In genomic region chr17:2108170-2108569, GRCh38 we compare ENCODE assay signal across 22 cellular contexts. TPM values are rescaled to one million over a fixed set of nuclear protein-coding genes. Genes with fewer than 3 reads are reported as not detected.
DNase-seq lines count a peak whose midpoint lies in the region; ATAC-seq, FAIRE-seq and TF ChIP-seq lines count a peak whose summit lies in the region.
"Had no signal": no experiment of that assay in that cellular context is flagged by ENCODE, and none has a peak within 500 bp of the region (broad histone marks: within the 10 kb centered on the region; RNA-seq: fewer than 3 reads in every experiment).

No MANE protein-coding gene starts in this region.

- H3K27ac ChIP-seq in GM12878 (ENCODE audit: control insufficient read depth, insufficient read depth): no peak overlapping the region
- H3K27ac ChIP-seq: A549; BLaER1 treated with 17β-estradiol and CSF1 and Interleukin-3, amounts not matched to agents 10 nM and 100 nM had no signal

- RAD21 ChIA-PET in GM12878 (lab: Charles Lee; ENCODE audit: unreplicated experiment): interaction anchor here (1.0 to 1.5 kb wide), 2 partner anchors 17 to 115 kb away, joined by 3 to 6 read pairs; no protein-coding TSS in a partner anchor

- H3K4me1 Mint-ChIP-seq in activated CD4-positive, alpha-beta memory T cell treated with anti-CD3 and anti-CD28 coated beads, Interleukin-2, amount 10 ng/mL, durations not matched to agents 7 days and 5 days: peaks cover 20% of the 10 kb centered on the region
- peaks cover 5% of the 10 kb centered on the region for H3K4me1 Mint-ChIP-seq in CD14-positive monocyte

- DNase-seq in AG10803 (ENCODE audit: low read depth): peak; percentile 45
- DNase-seq in GM18507 (ENCODE audit: extremely low spot score, insufficient read length, low read depth): no peak
- DNase-seq in GM12878 (ENCODE audit: low read depth, low spot score): no peak
- peak; percentile 62 for DNase-seq in stromal cell of bone marrow (ENCODE audit: low read depth)
- no peak for DNase-seq in activated CD4-positive, alpha-beta memory T cell treated with anti-CD3 and anti-CD28 coated beads, Interleukin-2, amount 10 ng/mL, durations not matched to agents 7 days and 5 days
- no peak for DNase-seq in CD14-positive monocyte (ENCODE audit: low spot score)
- DNase-seq in dedifferentiated amniotic fluid mesenchymal stem cell (ENCODE audit: extremely low spot score): no peak
- DNase-seq: CD8-positive, alpha-beta memory T cell; DMS53; GOT3; NCI-H1105; NCI-H2081; NCI-H510A treated with DMSO at 0.1 percent for 48 hours; NCI-H774; RPMI8226; SHP77 treated with DMSO at 0.1 percent for 48 hours; SK-N-SH had no signal

- TF ChIP-seq RAD21 in GM12878 (IDR thresholded peaks at IDR 0.05; ENCODE audit: insufficient read depth, low read depth, low read length): no peak

- intact Hi-C loops in GM12878 (cut with micrococcal nuclease; ENCODE audit: unreplicated experiment): no loop called here
- intact Hi-C loops in CD14-positive monocyte (cut with micrococcal nuclease): no loop called here

- no peak overlapping the region for H3K27ac Mint-ChIP-seq in activated CD4-positive, alpha-beta memory T cell treated with anti-CD3 and anti-CD28 coated beads, Interleukin-2, amount 10 ng/mL, durations not matched to agents 7 days and 5 days
- no peak overlapping the region for H3K27ac Mint-ChIP-seq in CD14-positive monocyte

- H4K20me1 ChIP-seq in GM12878 (ENCODE audit: control insufficient read depth, insufficient read depth): no peaks in the 10 kb centered on the region

- no peaks in the 10 kb centered on the region for H3K27me3 Mint-ChIP-seq in activated CD4-positive, alpha-beta memory T cell treated with anti-CD3 and anti-CD28 coated beads, Interleukin-2, amount 10 ng/mL, durations not matched to agents 7 days and 5 days
- H3K27me3 Mint-ChIP-seq in CD14-positive monocyte (ENCODE audit: low read depth in 3 of 3): peaks cover 0 to 1% (median 0%) of the 10 kb centered on the region in 3 donors
- H3K27me3 Mint-ChIP-seq: CD8-positive, alpha-beta memory T cell had no signal

- no peaks in the 10 kb centered on the region for H3K9me3 Mint-ChIP-seq in activated CD4-positive, alpha-beta memory T cell treated with anti-CD3 and anti-CD28 coated beads, Interleukin-2, amount 10 ng/mL, durations not matched to agents 7 days and 5 days
- H3K9me3 Mint-ChIP-seq in CD14-positive monocyte: no peaks in the 10 kb centered on the region
- H3K9me3 Mint-ChIP-seq: CD8-positive, alpha-beta memory T cell had no signal

- TF ChIP-seq CTCF in AG10803 (conservative IDR thresholded peaks at IDR 0.05; ENCODE audit: low read length): no peak
- no peak for TF ChIP-seq CTCF in GM12878 (IDR thresholded peaks at IDR 0.05 in 2 of 3, conservative IDR thresholded peaks at IDR 0.05 in 1 of 3; ENCODE audit: control insufficient read depth in 2 of 3, extremely low read depth in 1 of 3, insufficient read depth in 1 of 3, low read depth in 3 of 3, low read length in 3 of 3)
- no peak for TF ChIP-seq CTCF in CD14-positive monocyte (IDR thresholded peaks at IDR 0.05)

- no peak overlapping the region for H3K4me2 ChIP-seq in GM12878 (ENCODE audit: control insufficient read depth, insufficient read depth)
- H3K4me2 ChIP-seq: A549, SK-N-SH had no signal

- no peaks in the 10 kb centered on the region for H3K27me3 ChIP-seq in GM12878 (replicated peaks in 1 of 2; ENCODE audit: control insufficient read depth in 2 of 2, insufficient read depth in 2 of 2, low read length in 1 of 2)
- H3K27me3 ChIP-seq: BLaER1 treated with 17β-estradiol and CSF1 and Interleukin-3, amounts not matched to agents 10 nM and 100 nM had no signal

- CTCF ChIA-PET in GM12878 (lab: Yijun Ruan, JAX): interaction anchor here (1.3 kb wide), 1 partner anchor 53 kb away, joined by 4 read pairs; the partner anchor contains the start of gene HIC1
- CTCF ChIA-PET in activated CD4-positive, alpha-beta memory T cell treated with anti-CD3 and anti-CD28 coated beads, Interleukin-2, amount 10 ng/mL, durations not matched to agents 7 days and 5 days (lab: Charles Lee): no interaction called here

- H3K4me1 ChIP-seq in GM12878 (ENCODE audit: control insufficient read depth, insufficient read depth, low read length): peaks cover 28% of the 10 kb centered on the region
- H3K4me1 ChIP-seq: A549 had no signal

- no peak for ATAC-seq in GM12878
- ATAC-seq: A549, HCT116, K562 had no signal

- BruUV-seq in GM12878 (replicated peaks; lab: Mats Ljungman, UMichigan): no TSS peak

- WGBS in GM12878 (ENCODE audit: insufficient coverage, insufficient replicate concordance, low lambda C conversion rate, missing lambda C conversion rate): 0% methylated on average over 8 of the region's 8 CpGs

- no peaks in the 10 kb centered on the region for H3K9me3 ChIP-seq in GM12878 (replicated peaks; ENCODE audit: control insufficient read depth, insufficient read depth, low read length)
- H3K9me3 ChIP-seq: A549; BLaER1 treated with 17β-estradiol and CSF1 and Interleukin-3, amounts not matched to agents 10 nM and 100 nM; SK-N-SH had no signal

- H3K4me3 ChIP-seq in AG10803 (ENCODE audit: low read length) (no peak overlapping the region), GM12878 (no peak overlapping the region)
- H3K4me3 ChIP-seq: A549; BLaER1 treated with 17β-estradiol and CSF1 and Interleukin-3, amounts not matched to agents 10 nM and 100 nM; K562 had no signal

- no peak overlapping the region for H3K4me3 Mint-ChIP-seq in activated CD4-positive, alpha-beta memory T cell treated with anti-CD3 and anti-CD28 coated beads, Interleukin-2, amount 10 ng/mL, durations not matched to agents 7 days and 5 days
- H3K4me3 Mint-ChIP-seq in CD14-positive monocyte: no peak overlapping the region
- H3K4me3 Mint-ChIP-seq: CD8-positive, alpha-beta memory T cell had no signal

- FAIRE-seq in GM18507 (lab: Jason Lieb, UNC): peak; percentile 33
- no peak for FAIRE-seq in GM12878 (lab: Jason Lieb, UNC)
- FAIRE-seq: A549, GM19239, K562 had no signal

- TF ChIP-seq EP300 in GM12878 (IDR thresholded peaks at IDR 0.05; ENCODE audit: borderline replicate concordance in 1 of 2, control insufficient read depth in 1 of 2, low read depth in 2 of 2, low read length in 2 of 2): no peak

- no peaks in the 10 kb centered on the region for H3K79me2 ChIP-seq in GM12878 (ENCODE audit: control insufficient read depth, insufficient read depth, low read length)

- H3K36me3 ChIP-seq in GM12878 (ENCODE audit: control insufficient read depth in 2 of 2, insufficient read depth in 2 of 2, low read length in 1 of 2): no peaks in the 10 kb centered on the region; a peak in 2 of 4 replicates

- POLR2A ChIA-PET in GM12878 (lab: Charles Lee): interaction anchor here (0.6 kb wide), 2 partner anchors 150 to 788 kb away, joined by 4 read pairs; no protein-coding TSS in a partner anchor
- POLR2A ChIA-PET in activated CD4-positive, alpha-beta memory T cell treated with anti-CD3 and anti-CD28 coated beads, Interleukin-2, amount 10 ng/mL, durations not matched to agents 7 days and 5 days (lab: Charles Lee): no interaction called here

- no peak overlapping the region for H3K9ac ChIP-seq in GM12878 (ENCODE audit: control insufficient read depth, insufficient read depth, low read length)
- H3K9ac ChIP-seq: BLaER1 treated with 17β-estradiol and CSF1 and Interleukin-3, amounts not matched to agents 10 nM and 100 nM; SK-N-SH had no signal

- H3K36me3 Mint-ChIP-seq in activated CD4-positive, alpha-beta memory T cell treated with anti-CD3 and anti-CD28 coated beads, Interleukin-2, amount 10 ng/mL, durations not matched to agents 7 days and 5 days (ENCODE audit: low read depth): peaks cover 10% of the 10 kb centered on the region
- H3K36me3 Mint-ChIP-seq in CD14-positive monocyte: peaks cover 16 to 28% of the 10 kb centered on the region in 2 donors

- no peak for TF ChIP-seq POLR2A in GM12878 (IDR thresholded peaks at IDR 0.05; ENCODE audit: low read depth, low read length)

- SMC1A ChIA-PET in GM12878 (lab: Charles Lee; ENCODE audit: uncharacterized antibody, unreplicated experiment): interaction anchor here (1.1 to 1.8 kb wide), 2 partner anchors 19 to 24 kb away, joined by 5 to 6 read pairs; no protein-coding TSS in a partner anchor

- H2AFZ ChIP-seq in GM12878 (ENCODE audit: control insufficient read depth, low read depth, low read length): no peak overlapping the region

- in situ Hi-C loops in GM12878 (cut with MboI): no loop called here

TF ChIP-seq in GM12878, 131 proteins besides CTCF, POLR2A, EP300 and RAD21 (continues in another document):
- TF ChIP-seq EED (IDR thresholded peaks at IDR 0.05; ENCODE audit: low read depth) (peak; percentile 40; the same call in 1 of the 2 replicates), PML (IDR thresholded peaks at IDR 0.05; ENCODE audit: low read length) (no peak), JUNB (IDR thresholded peaks at IDR 0.05) (peak; percentile 58), ZNF622 (IDR thresholded peaks at IDR 0.05) (no peak)

RNA-seq across cellular contexts. Expression of gene HIC1, which starts 53.3 kb away (rescaled TPM):
- 220 and 277 TPM in 2 replicates for total RNA-seq in GM12878 (2013; cell fraction: nucleolus; rRNA removed)
- total RNA-seq in GM12878 (2014; rRNA removed): 30.8 and 40.8 TPM in 2 replicates
- total RNA-seq in GM12878 (2014; rRNA removed; fragmentation: Illumina TruSeq; extraction: Trizol): 4.6 and 4.9 TPM in 2 replicates
- 55.4 and 61.1 TPM in 2 replicates for total RNA-seq in GM12878 (2021)
- 8.2 TPM for polyA plus RNA-seq in GM12878 (2011; ENCODE audit: low read depth)
- 4.2 and 10.5 TPM in 2 replicates for polyA plus RNA-seq in GM12878 (2011; rRNA removed)
- polyA plus RNA-seq in GM12878 (2011; cell fraction: cytosol; rRNA removed): 16.0 and 34.6 TPM in 2 replicates
- 88.9 and 92.7 TPM in 2 replicates for polyA plus RNA-seq in GM12878 (2011; cell fraction: nucleus; rRNA removed)
- 38.9 and 49.7 TPM in 2 replicates for polyA plus RNA-seq in GM12878 (2012)
- polyA plus RNA-seq in GM12878 (2014; fragmentation: Illumina TruSeq; extraction: Trizol): 0.81 and 1.8 TPM in 2 replicates
- polyA plus RNA-seq in GM12878 (2014; fragmentation: Nextera tagmentation; extraction: Ambion mirVana): under 1 TPM; 0.11 to 0.57 TPM
- polyA plus RNA-seq in GM12878 (2014; rRNA removed): 26.5 and 40.9 TPM in 2 replicates
- polyA plus RNA-seq in GM12878 (2016; fragmentation: Nextera tagmentation; extraction: Ambion mirVana): 1 to 10 TPM; 2.0 to 4.9 TPM
- polyA minus RNA-seq in GM12878 (2011; rRNA and poly(A)+ RNA removed): 9.8 and 22.7 TPM in 2 replicates
- polyA minus RNA-seq in GM12878 (2011; cell fraction: cytosol; rRNA and poly(A)+ RNA removed): 23.8 and 29.3 TPM in 2 replicates
- 47.3 and 88.0 TPM in 2 replicates for polyA minus RNA-seq in GM12878 (2011; cell fraction: nucleus; rRNA and poly(A)+ RNA removed)
- total RNA-seq in activated CD4-positive, alpha-beta memory T cell treated with anti-CD3 and anti-CD28 coated beads, Interleukin-2, amount 10 ng/mL, durations not matched to agents 7 days and 5 days: 10 to 100 TPM; 38.3 to 39.8 TPM
- under 1 TPM; 0.13 to 0.30 TPM for polyA plus RNA-seq in CD14-positive monocyte

Comparison
In these comparisons a context has a peak if more than half of its experiments do, and no peak if none do; other contexts are left out.
1. DNase-seq: peak in AG10803 (single experiment) and stromal cell of bone marrow (single experiment); none in GM18507 (single experiment), GM12878 (single experiment), activated CD4-positive, alpha-beta memory T cell treated with anti-CD3 and anti-CD28 coated beads, Interleukin-2, amount 10 ng/mL, durations not matched to agents 7 days and 5 days (single experiment), CD14-positive monocyte (single experiment) and dedifferentiated amniotic fluid mesenchymal stem cell (single experiment).